1 cellular context compared by ENCODE assay signal in the genomic region with DNA sequence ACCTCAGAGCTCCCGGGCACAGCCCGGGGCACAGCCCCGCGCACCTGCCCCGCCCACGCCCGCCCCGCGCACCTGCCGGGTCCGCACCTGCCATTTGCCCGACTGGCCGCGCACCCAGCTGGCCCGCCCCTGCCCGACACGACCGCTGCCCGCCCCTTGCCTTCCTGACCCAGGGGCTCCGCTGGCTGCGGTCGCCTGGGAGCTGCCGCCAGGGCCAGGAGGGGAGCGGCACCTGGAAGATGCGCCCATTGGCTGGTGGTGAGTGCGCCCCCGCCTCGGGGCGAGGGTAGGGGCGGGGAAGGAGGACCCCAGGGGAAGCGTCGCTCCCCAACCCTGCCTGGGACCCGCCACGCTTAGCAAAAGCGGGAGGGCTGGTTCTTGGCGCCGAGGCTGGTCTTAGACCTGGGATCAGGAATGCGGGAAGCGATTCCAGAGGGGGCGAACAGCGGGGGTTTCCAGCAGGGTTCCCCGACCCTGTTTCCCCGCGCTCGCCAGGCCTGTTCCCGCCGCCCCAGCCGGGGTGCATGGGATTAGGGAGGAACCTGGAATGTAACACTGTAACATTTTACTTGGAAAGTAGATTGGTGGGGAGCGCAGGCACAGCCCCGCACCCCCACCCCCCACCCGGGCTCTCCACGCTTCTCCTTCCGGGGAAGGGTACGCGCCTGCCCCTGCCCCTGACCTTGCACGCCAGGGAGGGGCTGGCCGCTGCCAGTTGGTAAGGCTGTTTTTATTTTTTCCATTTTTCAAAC.
TF ChIP-seq lines count a peak whose summit lies in the region.

A gene with protein sequence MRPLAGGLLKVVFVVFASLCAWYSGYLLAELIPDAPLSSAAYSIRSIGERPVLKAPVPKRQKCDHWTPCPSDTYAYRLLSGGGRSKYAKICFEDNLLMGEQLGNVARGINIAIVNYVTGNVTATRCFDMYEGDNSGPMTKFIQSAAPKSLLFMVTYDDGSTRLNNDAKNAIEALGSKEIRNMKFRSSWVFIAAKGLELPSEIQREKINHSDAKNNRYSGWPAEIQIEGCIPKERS (plus strand): TSS at position 161 of the 752 bp plus-strand sequence. CDS start 79 bp downstream, at position 240.

TF ChIP-seq in WTC11, 78 proteins besides CTCF, POLR2A, EP300 and RAD21 (continued from another document):
- TF ChIP-seq, protein P1, sequence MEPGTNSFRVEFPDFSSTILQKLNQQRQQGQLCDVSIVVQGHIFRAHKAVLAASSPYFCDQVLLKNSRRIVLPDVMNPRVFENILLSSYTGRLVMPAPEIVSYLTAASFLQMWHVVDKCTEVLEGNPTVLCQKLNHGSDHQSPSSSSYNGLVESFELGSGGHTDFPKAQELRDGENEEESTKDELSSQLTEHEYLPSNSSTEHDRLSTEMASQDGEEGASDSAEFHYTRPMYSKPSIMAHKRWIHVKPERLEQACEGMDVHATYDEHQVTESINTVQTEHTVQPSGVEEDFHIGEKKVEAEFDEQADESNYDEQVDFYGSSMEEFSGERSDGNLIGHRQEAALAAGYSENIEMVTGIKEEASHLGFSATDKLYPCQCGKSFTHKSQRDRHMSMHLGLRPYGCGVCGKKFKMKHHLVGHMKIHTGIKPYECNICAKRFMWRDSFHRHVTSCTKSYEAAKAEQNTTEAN (CRISPR knock-in tag; IDR thresholded peaks at IDR 0.05), result no peak; the same call in 1 of the 2 replicates
- TF ChIP-seq NFYB (CRISPR knock-in tag; conservative IDR thresholded peaks at IDR 0.05; ENCODE audit: low read depth), result peak; percentile 30; the same call in 1 of the 2 replicates
- TF ChIP-seq, protein P2, sequence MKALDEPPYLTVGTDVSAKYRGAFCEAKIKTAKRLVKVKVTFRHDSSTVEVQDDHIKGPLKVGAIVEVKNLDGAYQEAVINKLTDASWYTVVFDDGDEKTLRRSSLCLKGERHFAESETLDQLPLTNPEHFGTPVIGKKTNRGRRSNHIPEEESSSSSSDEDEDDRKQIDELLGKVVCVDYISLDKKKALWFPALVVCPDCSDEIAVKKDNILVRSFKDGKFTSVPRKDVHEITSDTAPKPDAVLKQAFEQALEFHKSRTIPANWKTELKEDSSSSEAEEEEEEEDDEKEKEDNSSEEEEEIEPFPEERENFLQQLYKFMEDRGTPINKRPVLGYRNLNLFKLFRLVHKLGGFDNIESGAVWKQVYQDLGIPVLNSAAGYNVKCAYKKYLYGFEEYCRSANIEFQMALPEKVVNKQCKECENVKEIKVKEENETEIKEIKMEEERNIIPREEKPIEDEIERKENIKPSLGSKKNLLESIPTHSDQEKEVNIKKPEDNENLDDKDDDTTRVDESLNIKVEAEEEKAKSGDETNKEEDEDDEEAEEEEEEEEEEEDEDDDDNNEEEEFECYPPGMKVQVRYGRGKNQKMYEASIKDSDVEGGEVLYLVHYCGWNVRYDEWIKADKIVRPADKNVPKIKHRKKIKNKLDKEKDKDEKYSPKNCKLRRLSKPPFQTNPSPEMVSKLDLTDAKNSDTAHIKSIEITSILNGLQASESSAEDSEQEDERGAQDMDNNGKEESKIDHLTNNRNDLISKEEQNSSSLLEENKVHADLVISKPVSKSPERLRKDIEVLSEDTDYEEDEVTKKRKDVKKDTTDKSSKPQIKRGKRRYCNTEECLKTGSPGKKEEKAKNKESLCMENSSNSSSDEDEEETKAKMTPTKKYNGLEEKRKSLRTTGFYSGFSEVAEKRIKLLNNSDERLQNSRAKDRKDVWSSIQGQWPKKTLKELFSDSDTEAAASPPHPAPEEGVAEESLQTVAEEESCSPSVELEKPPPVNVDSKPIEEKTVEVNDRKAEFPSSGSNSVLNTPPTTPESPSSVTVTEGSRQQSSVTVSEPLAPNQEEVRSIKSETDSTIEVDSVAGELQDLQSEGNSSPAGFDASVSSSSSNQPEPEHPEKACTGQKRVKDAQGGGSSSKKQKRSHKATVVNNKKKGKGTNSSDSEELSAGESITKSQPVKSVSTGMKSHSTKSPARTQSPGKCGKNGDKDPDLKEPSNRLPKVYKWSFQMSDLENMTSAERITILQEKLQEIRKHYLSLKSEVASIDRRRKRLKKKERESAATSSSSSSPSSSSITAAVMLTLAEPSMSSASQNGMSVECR (CRISPR knock-in tag; IDR thresholded peaks at IDR 0.05; ENCODE audit: borderline replicate concordance), result peak; percentile 42; the same call in 1 of the 2 replicates
- TF ChIP-seq, protein P3, sequence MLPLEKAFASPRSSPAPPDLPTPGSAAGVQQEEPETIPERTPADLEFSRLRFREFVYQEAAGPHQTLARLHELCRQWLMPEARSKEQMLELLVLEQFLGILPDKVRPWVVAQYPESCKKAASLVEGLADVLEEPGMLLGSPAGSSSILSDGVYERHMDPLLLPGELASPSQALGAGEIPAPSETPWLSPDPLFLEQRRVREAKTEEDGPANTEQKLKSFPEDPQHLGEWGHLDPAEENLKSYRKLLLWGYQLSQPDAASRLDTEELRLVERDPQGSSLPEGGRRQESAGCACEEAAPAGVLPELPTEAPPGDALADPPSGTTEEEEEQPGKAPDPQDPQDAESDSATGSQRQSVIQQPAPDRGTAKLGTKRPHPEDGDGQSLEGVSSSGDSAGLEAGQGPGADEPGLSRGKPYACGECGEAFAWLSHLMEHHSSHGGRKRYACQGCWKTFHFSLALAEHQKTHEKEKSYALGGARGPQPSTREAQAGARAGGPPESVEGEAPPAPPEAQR (CRISPR knock-in tag; IDR thresholded peaks at IDR 0.05), result no peak
- TF ChIP-seq NR3C1 (CRISPR knock-in tag; conservative IDR thresholded peaks at IDR 0.05; ENCODE audit: low read depth), result no peak
- no peak for TF ChIP-seq NFATC4 (CRISPR knock-in tag; IDR thresholded peaks at IDR 0.05)
- no peak for TF ChIP-seq ZNF263 (CRISPR knock-in tag; IDR thresholded peaks at IDR 0.05; ENCODE audit: low read depth)
- TF ChIP-seq, protein P4, sequence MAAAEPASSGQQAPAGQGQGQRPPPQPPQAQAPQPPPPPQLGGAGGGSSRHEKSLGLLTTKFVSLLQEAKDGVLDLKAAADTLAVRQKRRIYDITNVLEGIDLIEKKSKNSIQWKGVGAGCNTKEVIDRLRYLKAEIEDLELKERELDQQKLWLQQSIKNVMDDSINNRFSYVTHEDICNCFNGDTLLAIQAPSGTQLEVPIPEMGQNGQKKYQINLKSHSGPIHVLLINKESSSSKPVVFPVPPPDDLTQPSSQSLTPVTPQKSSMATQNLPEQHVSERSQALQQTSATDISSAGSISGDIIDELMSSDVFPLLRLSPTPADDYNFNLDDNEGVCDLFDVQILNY (CRISPR knock-in tag; IDR thresholded peaks at IDR 0.05), result peak; percentile 80; the same call in 1 of the 2 replicates
- no peak for TF ChIP-seq FOXK1 (CRISPR knock-in tag; IDR thresholded peaks at IDR 0.05)
- TF ChIP-seq RELA (CRISPR knock-in tag; IDR thresholded peaks at IDR 0.05; ENCODE audit: borderline replicate concordance), result no peak
- no peak for TF ChIP-seq TEAD4 (CRISPR knock-in tag; IDR thresholded peaks at IDR 0.05)
- TF ChIP-seq, protein P5, sequence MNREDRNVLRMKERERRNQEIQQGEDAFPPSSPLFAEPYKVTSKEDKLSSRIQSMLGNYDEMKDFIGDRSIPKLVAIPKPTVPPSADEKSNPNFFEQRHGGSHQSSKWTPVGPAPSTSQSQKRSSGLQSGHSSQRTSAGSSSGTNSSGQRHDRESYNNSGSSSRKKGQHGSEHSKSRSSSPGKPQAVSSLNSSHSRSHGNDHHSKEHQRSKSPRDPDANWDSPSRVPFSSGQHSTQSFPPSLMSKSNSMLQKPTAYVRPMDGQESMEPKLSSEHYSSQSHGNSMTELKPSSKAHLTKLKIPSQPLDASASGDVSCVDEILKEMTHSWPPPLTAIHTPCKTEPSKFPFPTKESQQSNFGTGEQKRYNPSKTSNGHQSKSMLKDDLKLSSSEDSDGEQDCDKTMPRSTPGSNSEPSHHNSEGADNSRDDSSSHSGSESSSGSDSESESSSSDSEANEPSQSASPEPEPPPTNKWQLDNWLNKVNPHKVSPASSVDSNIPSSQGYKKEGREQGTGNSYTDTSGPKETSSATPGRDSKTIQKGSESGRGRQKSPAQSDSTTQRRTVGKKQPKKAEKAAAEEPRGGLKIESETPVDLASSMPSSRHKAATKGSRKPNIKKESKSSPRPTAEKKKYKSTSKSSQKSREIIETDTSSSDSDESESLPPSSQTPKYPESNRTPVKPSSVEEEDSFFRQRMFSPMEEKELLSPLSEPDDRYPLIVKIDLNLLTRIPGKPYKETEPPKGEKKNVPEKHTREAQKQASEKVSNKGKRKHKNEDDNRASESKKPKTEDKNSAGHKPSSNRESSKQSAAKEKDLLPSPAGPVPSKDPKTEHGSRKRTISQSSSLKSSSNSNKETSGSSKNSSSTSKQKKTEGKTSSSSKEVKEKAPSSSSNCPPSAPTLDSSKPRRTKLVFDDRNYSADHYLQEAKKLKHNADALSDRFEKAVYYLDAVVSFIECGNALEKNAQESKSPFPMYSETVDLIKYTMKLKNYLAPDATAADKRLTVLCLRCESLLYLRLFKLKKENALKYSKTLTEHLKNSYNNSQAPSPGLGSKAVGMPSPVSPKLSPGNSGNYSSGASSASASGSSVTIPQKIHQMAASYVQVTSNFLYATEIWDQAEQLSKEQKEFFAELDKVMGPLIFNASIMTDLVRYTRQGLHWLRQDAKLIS (CRISPR knock-in tag; IDR thresholded peaks at IDR 0.05; ENCODE audit: borderline replicate concordance), result no peak; the same call in 1 of the 2 replicates
- TF ChIP-seq, protein P6, sequence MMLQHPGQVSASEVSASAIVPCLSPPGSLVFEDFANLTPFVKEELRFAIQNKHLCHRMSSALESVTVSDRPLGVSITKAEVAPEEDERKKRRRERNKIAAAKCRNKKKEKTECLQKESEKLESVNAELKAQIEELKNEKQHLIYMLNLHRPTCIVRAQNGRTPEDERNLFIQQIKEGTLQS (CRISPR knock-in tag; conservative IDR thresholded peaks at IDR 0.05), result no peak
